19 cellular contexts compared by ENCODE assay signal in the genomic region with DNA sequence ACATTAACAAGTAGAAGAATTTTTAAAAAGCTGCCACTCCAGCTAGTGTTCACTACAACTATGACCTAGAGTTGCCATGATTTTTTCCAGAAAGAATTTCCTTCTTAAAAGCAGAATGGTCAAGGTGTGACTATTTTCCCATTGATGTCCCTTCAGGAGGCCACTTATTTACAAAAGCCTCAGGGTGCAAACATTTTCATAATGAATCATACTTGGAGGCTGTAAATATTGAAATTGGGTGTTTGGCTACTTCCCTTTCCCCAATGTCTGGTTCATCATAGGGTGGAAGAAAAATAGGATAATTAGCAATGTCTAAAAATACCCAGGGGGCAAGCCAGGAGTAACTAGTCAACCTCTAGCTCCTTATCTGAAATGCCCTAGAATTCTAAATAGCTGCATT.
"Had no signal": no experiment of that assay in that cellular context is flagged by ENCODE, and none has a peak within 500 bp of the region (broad histone marks: within the 10 kb centered on the region; RNA-seq: fewer than 3 reads in every experiment).

No MANE protein-coding gene starts in this region.

- H3K27me3 ChIP-seq: gastrocnemius medialis, tibial nerve had no signal

- H3K27ac Mint-ChIP-seq: activated CD8-positive, alpha-beta T cell treated with anti-CD3 and anti-CD28 coated beads, Interleukin-2, amount 10 ng/mL, durations not matched to agents 7 days and 5 days; activated naive CD4-positive, alpha-beta T cell treated with anti-CD3 and anti-CD28 coated beads for 36 hours; activated T-cell treated with anti-CD3 and anti-CD28 coated beads, Interleukin-2, amount 50 U/mL, for 24 hours; activated T-helper 2 cell treated with anti-CD3 and anti-CD28 coated beads, Interferon-gamma antibody, Interleukin-2, Interleukin-4, amounts not matched to agents 10 μg/mL and 5 μg/mL and 100 μg/mL, durations not matched to agents 14 hours and 24 hours and 36 hours; stimulated activated naive CD8-positive, alpha-beta T cell treated with anti-CD3 and anti-CD28 coated beads, Interleukin-15, Interleukin-2, amounts not matched to agents 100 ng/mL and 50 ng/mL, for 24 hours had no signal

- H3K9me3 ChIP-seq: gastrocnemius medialis, tibial nerve had no signal

- ATAC-seq: activated CD8-positive, alpha-beta T cell treated with anti-CD3 and anti-CD28 coated beads, Interleukin-2, amount 10 ng/mL, durations not matched to agents 7 days and 5 days; esophagus mucosa; gastrocnemius medialis; left lobe of liver; right cardiac atrium had no signal

- H3K27ac ChIP-seq: coronary artery, skin epidermis, tibial nerve had no signal

- H3K27me3 Mint-ChIP-seq: activated T-cell treated with anti-CD3 and anti-CD28 coated beads, Interleukin-2, amount 50 U/mL, for 24 hours; stimulated activated naive CD8-positive, alpha-beta T cell treated with anti-CD3 and anti-CD28 coated beads, Interleukin-15, Interleukin-2, amounts not matched to agents 100 ng/mL and 50 ng/mL, for 24 hours had no signal

- H3K9me3 Mint-ChIP-seq: activated naive CD4-positive, alpha-beta T cell treated with anti-CD3 and anti-CD28 coated beads for 36 hours; activated T-cell treated with anti-CD3 and anti-CD28 coated beads, Interleukin-2, amount 50 U/mL, for 24 hours; activated T-helper 2 cell treated with anti-CD3 and anti-CD28 coated beads, Interferon-gamma antibody, Interleukin-2, Interleukin-4, amounts not matched to agents 10 μg/mL and 5 μg/mL and 100 μg/mL, durations not matched to agents 14 hours and 24 hours and 36 hours; stimulated activated naive CD8-positive, alpha-beta T cell treated with anti-CD3 and anti-CD28 coated beads, Interleukin-15, Interleukin-2, amounts not matched to agents 100 ng/mL and 50 ng/mL, for 24 hours had no signal

- H3K4me3 ChIP-seq: coronary artery, gastrocnemius medialis, skin epidermis, tibial nerve had no signal

- H3K4me3 Mint-ChIP-seq: activated CD8-positive, alpha-beta T cell treated with anti-CD3 and anti-CD28 coated beads, Interleukin-2, amount 10 ng/mL, durations not matched to agents 7 days and 5 days; activated naive CD4-positive, alpha-beta T cell treated with anti-CD3 and anti-CD28 coated beads for 36 hours; activated T-cell treated with anti-CD3 and anti-CD28 coated beads, Interleukin-2, amount 50 U/mL, for 24 hours; stimulated activated naive CD8-positive, alpha-beta T cell treated with anti-CD3 and anti-CD28 coated beads, Interleukin-15, Interleukin-2, amounts not matched to agents 100 ng/mL and 50 ng/mL, for 24 hours had no signal

- DNase-seq: activated CD4-positive, alpha-beta T cell treated with anti-CD3 and anti-CD28 coated beads for 48 hours; activated CD4-positive, CD25-positive, alpha-beta regulatory T cell; activated CD8-positive, alpha-beta T cell treated with anti-CD3 and anti-CD28 coated beads, Interleukin-2, amount 10 ng/mL, durations not matched to agents 7 days and 5 days; activated naive CD4-positive, alpha-beta T cell treated with anti-CD3 and anti-CD28 coated beads for 36 hours; activated T-cell treated with anti-CD3 and anti-CD28 coated beads, Interleukin-2, amount 50 U/mL, for 24 hours; gastrocnemius medialis; head of caudate nucleus; mammary epithelial cell; occipital lobe; right cardiac atrium; stimulated activated CD4-positive, alpha-beta T cell treated with anti-CD3 and anti-CD28 coated beads, Interleukin-2, amount 100 ng/mL, for 48 hours; T1000 had no signal
